2 cellular contexts compared by ENCODE assay signal in genomic region chr19:13807421-13808021, GRCh38.
TF ChIP-seq lines count a peak whose summit lies in the region.

No MANE protein-coding gene starts in this region.

TF ChIP-seq in HEK293, 187 proteins besides CTCF, POLR2A, EP300 and RAD21:
- TF ChIP-seq ZNF510 (tag by site-specific recombination; IDR thresholded peaks at IDR 0.05; ENCODE audit: insufficient replicate concordance) (no peak), BCL11A (tag by site-specific recombination; IDR thresholded peaks at IDR 0.05; ENCODE audit: low read depth) (no peak), ZNF121 (tag by site-specific recombination; IDR thresholded peaks at IDR 0.05) (no peak), INSM2 (tag by site-specific recombination; IDR thresholded peaks at IDR 0.05) (no peak), ZNF366 (tag by site-specific recombination; conservative IDR thresholded peaks at IDR 0.05) (peak; percentile 99), PATZ1 (tag by site-specific recombination; IDR thresholded peaks at IDR 0.05) (no peak), ZNF626 (tag by site-specific recombination; IDR thresholded peaks at IDR 0.05) (no peak), HOXA7 (CRISPR knock-in tag; IDR thresholded peaks at IDR 0.05; ENCODE audit: borderline replicate concordance) (no peak), YY2 (tag by site-specific recombination; IDR thresholded peaks at IDR 0.05) (no peak), ELK4 (IDR thresholded peaks at IDR 0.05; ENCODE audit: borderline replicate concordance, low read depth, low read length) (no peak), ZBTB6 (tag by site-specific recombination; IDR thresholded peaks at IDR 0.05) (no peak), ZNF645 (tag by site-specific recombination; IDR thresholded peaks at IDR 0.05) (no peak), ZNF473 (tag by site-specific recombination; IDR thresholded peaks at IDR 0.05) (0 out of 2 replicates have a peak, but pooled peaks have one; percentile 31), SP2 (tag by site-specific recombination; IDR thresholded peaks at IDR 0.05) (no peak), ZBTB17 (tag by site-specific recombination; IDR thresholded peaks at IDR 0.05) (peak; percentile 98), ZNF449 (tag by site-specific recombination; IDR thresholded peaks at IDR 0.05) (no peak), EGR2 (tag by site-specific recombination; IDR thresholded peaks at IDR 0.05; ENCODE audit: low read depth) (peak; percentile 27; the same call in 1 of the 2 replicates)
TF ChIP-seq in HEK293: peak in this region for 4.

TF ChIP-seq in IMR-90, 13 proteins besides CTCF, POLR2A, EP300 and RAD21:
- TF ChIP-seq RCOR1 (IDR thresholded peaks at IDR 0.05; ENCODE audit: insufficient replicate concordance, low read length) (no peak), MAZ (IDR thresholded peaks at IDR 0.05; ENCODE audit: borderline replicate concordance, low read depth, low read length) (no peak), MXI1 (IDR thresholded peaks at IDR 0.05; ENCODE audit: borderline replicate concordance, low read depth, low read length) (no peak), FOS (IDR thresholded peaks at IDR 0.05; ENCODE audit: low read depth, low read length) (no peak), CEBPB (IDR thresholded peaks at IDR 0.05; ENCODE audit: low read depth, low read length) (no peak), CHD1 (IDR thresholded peaks at IDR 0.05; ENCODE audit: low read depth, low read length) (no peak), BHLHE40 (IDR thresholded peaks at IDR 0.05; ENCODE audit: low read depth, low read length) (no peak), NFE2L2 (IDR thresholded peaks at IDR 0.05; ENCODE audit: low read depth, low read length) (no peak), USF2 (IDR thresholded peaks at IDR 0.05; ENCODE audit: low read depth, low read length) (no peak), ELK1 (IDR thresholded peaks at IDR 0.05; ENCODE audit: borderline replicate concordance, low read depth, low read length) (no peak), MAFK (IDR thresholded peaks at IDR 0.05; ENCODE audit: low read depth, low read length) (no peak)
